ENCODE assay signal across 17 cellular contexts in genomic region chr12:122858591-122859302, GRCh38.
"Had no signal": no experiment of that assay in that cellular context is flagged by ENCODE, and none has a peak within 500 bp of the region (broad histone marks: within the 10 kb centered on the region; RNA-seq: fewer than 3 reads in every experiment).

No MANE protein-coding gene starts in this region.

- H3K4me3 ChIP-seq: cardiac muscle cell, pancreas, smooth muscle cell had no signal

- H3K27me3 Mint-ChIP-seq: activated CD4-positive, alpha-beta memory T cell treated with anti-CD3 and anti-CD28 coated beads, Interleukin-2, amount 10 ng/mL, durations not matched to agents 7 days and 5 days; activated CD8-positive, alpha-beta memory T cell treated with anti-CD3 and anti-CD28 coated beads, Interleukin-2, amount 10 ng/mL, durations not matched to agents 7 days and 5 days; activated naive CD8-positive, alpha-beta T cell treated with anti-CD3 and anti-CD28 coated beads for 36 hours; naive thymus-derived CD4-positive, alpha-beta T cell had no signal

- H3K36me3 ChIP-seq: cardiac muscle cell had no signal

- H3K9me3 Mint-ChIP-seq: activated CD4-positive, alpha-beta memory T cell treated with anti-CD3 and anti-CD28 coated beads, Interleukin-2, amount 10 ng/mL, durations not matched to agents 7 days and 5 days; activated naive CD8-positive, alpha-beta T cell treated with anti-CD3 and anti-CD28 coated beads for 36 hours; naive thymus-derived CD4-positive, alpha-beta T cell had no signal

- H3K27ac ChIP-seq: cardiac muscle cell, epithelial cell of prostate, pancreas had no signal

- DNase-seq: activated CD4-positive, alpha-beta memory T cell treated with anti-CD3 and anti-CD28 coated beads, Interleukin-2, amount 10 ng/mL, durations not matched to agents 7 days and 5 days; activated CD4-positive, alpha-beta T cell treated with anti-CD3 and anti-CD28 coated beads for 48 hours; activated CD4-positive, CD25-positive, alpha-beta regulatory T cell; activated CD8-positive, alpha-beta memory T cell treated with anti-CD3 and anti-CD28 coated beads, Interleukin-2, amount 10 ng/mL, durations not matched to agents 7 days and 5 days; activated naive CD8-positive, alpha-beta T cell treated with anti-CD3 and anti-CD28 coated beads for 36 hours; amniotic stem cell; foreskin fibroblast; hypothalamus; kidney glomerular epithelial cell; mesendoderm; naive thymus-derived CD4-positive, alpha-beta T cell; stimulated activated CD4-positive, alpha-beta T cell treated with anti-CD3 and anti-CD28 coated beads, Interleukin-4, amount 100 ng/mL, for 1 hour had no signal

- ATAC-seq: activated CD8-positive, alpha-beta memory T cell treated with anti-CD3 and anti-CD28 coated beads, Interleukin-2, amount 10 ng/mL, durations not matched to agents 7 days and 5 days; naive thymus-derived CD4-positive, alpha-beta T cell; pancreas; sciatic nerve had no signal

- H3K36me3 Mint-ChIP-seq: activated naive CD8-positive, alpha-beta T cell treated with anti-CD3 and anti-CD28 coated beads for 36 hours had no signal

- H3K4me1 Mint-ChIP-seq: activated CD4-positive, alpha-beta memory T cell treated with anti-CD3 and anti-CD28 coated beads, Interleukin-2, amount 10 ng/mL, durations not matched to agents 7 days and 5 days; activated CD8-positive, alpha-beta memory T cell treated with anti-CD3 and anti-CD28 coated beads, Interleukin-2, amount 10 ng/mL, durations not matched to agents 7 days and 5 days; activated naive CD8-positive, alpha-beta T cell treated with anti-CD3 and anti-CD28 coated beads for 36 hours had no signal

- H3K27me3 ChIP-seq: cardiac muscle cell, pancreas had no signal

- H3K27ac Mint-ChIP-seq: activated CD4-positive, alpha-beta memory T cell treated with anti-CD3 and anti-CD28 coated beads, Interleukin-2, amount 10 ng/mL, durations not matched to agents 7 days and 5 days; activated CD8-positive, alpha-beta memory T cell treated with anti-CD3 and anti-CD28 coated beads, Interleukin-2, amount 10 ng/mL, durations not matched to agents 7 days and 5 days; activated naive CD8-positive, alpha-beta T cell treated with anti-CD3 and anti-CD28 coated beads for 36 hours had no signal

- H3K9me3 ChIP-seq: pancreas had no signal

- H3K4me3 Mint-ChIP-seq: activated CD4-positive, alpha-beta memory T cell treated with anti-CD3 and anti-CD28 coated beads, Interleukin-2, amount 10 ng/mL, durations not matched to agents 7 days and 5 days; activated CD8-positive, alpha-beta memory T cell treated with anti-CD3 and anti-CD28 coated beads, Interleukin-2, amount 10 ng/mL, durations not matched to agents 7 days and 5 days; activated naive CD8-positive, alpha-beta T cell treated with anti-CD3 and anti-CD28 coated beads for 36 hours; naive thymus-derived CD4-positive, alpha-beta T cell had no signal
